26 cellular contexts compared by ENCODE assay signal in the genomic region with DNA sequence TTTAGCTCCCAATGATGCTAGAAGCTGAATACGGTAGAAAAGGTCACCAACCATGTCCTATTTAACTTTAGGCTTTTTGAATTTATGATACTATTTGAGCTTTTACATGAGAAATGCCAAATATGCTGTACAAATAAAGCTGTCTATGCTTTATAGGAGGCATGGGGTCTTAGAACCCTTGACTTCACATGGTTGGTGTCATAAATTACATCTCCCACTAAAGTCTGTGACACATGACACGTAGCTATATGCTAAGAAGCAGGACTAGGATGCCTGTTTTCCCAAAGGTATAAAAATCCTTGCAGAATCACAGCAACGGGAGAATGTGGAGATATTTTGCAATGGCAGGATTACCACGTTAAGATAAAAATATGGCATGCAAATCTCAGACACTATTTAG.
"Had no signal": no experiment of that assay in that cellular context is flagged by ENCODE, and none has a peak within 500 bp of the region (broad histone marks: within the 10 kb centered on the region; RNA-seq: fewer than 3 reads in every experiment).

No MANE protein-coding gene starts in this region.

- H3K27me3 ChIP-seq: colonic mucosa, esophagus squamous epithelium, gastrocnemius medialis, heart right ventricle, left lung had no signal

- H3K4me3 Mint-ChIP-seq: dendritic cell treated with granulocyte-macrophage colony-stimulating factor and Interleukin-4, amounts not matched to agents 40 ng/mL and 50 ng/mL, for 4 days; effector memory CD8-positive, alpha-beta T cell; endodermal cell had no signal

- H3K4me3 ChIP-seq: colonic mucosa, esophagus squamous epithelium, gastrocnemius medialis, heart right ventricle, left lung, lower lobe of right lung had no signal

- H3K9me3 ChIP-seq: colonic mucosa, esophagus squamous epithelium, gastrocnemius medialis, heart right ventricle, left lung, lower lobe of right lung had no signal

- H3K9me3 Mint-ChIP-seq: dendritic cell treated with granulocyte-macrophage colony-stimulating factor and Interleukin-4, amounts not matched to agents 40 ng/mL and 50 ng/mL, for 4 days; endodermal cell had no signal

- H3K4me1 ChIP-seq: colonic mucosa, esophagus squamous epithelium, gastrocnemius medialis, heart right ventricle, left lung, lower lobe of right lung had no signal

- H3K27ac Mint-ChIP-seq: dendritic cell treated with granulocyte-macrophage colony-stimulating factor and Interleukin-4, amounts not matched to agents 40 ng/mL and 50 ng/mL, for 4 days; effector memory CD8-positive, alpha-beta T cell; endodermal cell had no signal

- DNase-seq: colonic mucosa; cortex of kidney; effector CD8-positive, alpha-beta T cell; effector memory CD8-positive, alpha-beta T cell; endodermal cell; erythroblast; esophagus squamous epithelium; foreskin fibroblast; foreskin melanocyte; gastrocnemius medialis; glutamatergic neuron; head of caudate nucleus; heart right ventricle; hippocampal formation; islet precursor cell; kidney; kidney glomerular epithelial cell; left colon; left ventricle myocardium superior; lower lobe of right lung; mesenchymal stem cell; midbrain had no signal

- FAIRE-seq: endometrium had no signal

- H3K36me3 ChIP-seq: colonic mucosa, esophagus squamous epithelium, gastrocnemius medialis, heart right ventricle, left lung, lower lobe of right lung had no signal

- H3K27me3 Mint-ChIP-seq: dendritic cell treated with granulocyte-macrophage colony-stimulating factor and Interleukin-4, amounts not matched to agents 40 ng/mL and 50 ng/mL, for 4 days; effector memory CD8-positive, alpha-beta T cell had no signal

- H3K27ac ChIP-seq: colonic mucosa, epithelial cell of prostate, esophagus squamous epithelium, gastrocnemius medialis, heart right ventricle, left lung, lower lobe of right lung had no signal
